Comparison of ENCODE assay signal across 19 cellular contexts in genomic region chr2:205273148-205273547, GRCh38.
"Had no signal": no experiment of that assay in that cellular context is flagged by ENCODE, and none has a peak within 500 bp of the region (broad histone marks: within the 10 kb centered on the region; RNA-seq: fewer than 3 reads in every experiment).

No MANE protein-coding gene starts in this region.

- H3K9me3 ChIP-seq: ovary, sigmoid colon, thoracic aorta, upper lobe of right lung had no signal

- H3K27ac ChIP-seq: dorsolateral prefrontal cortex, ovary, sigmoid colon, thoracic aorta, upper lobe of right lung had no signal

- H3K27ac Mint-ChIP-seq: activated CD4-positive, alpha-beta T cell treated with anti-CD3 and anti-CD28 coated beads, Interleukin-2, amount 10 ng/mL, durations not matched to agents 7 days and 5 days; activated CD8-positive, alpha-beta T cell treated with anti-CD3 and anti-CD28 coated beads, Interleukin-2, amount 10 ng/mL, durations not matched to agents 7 days and 5 days; activated naive CD4-positive, alpha-beta T cell treated with anti-CD3 and anti-CD28 coated beads for 36 hours; activated T-cell treated with anti-CD3 and anti-CD28 coated beads, Interleukin-2, amount 50 U/mL, for 24 hours; activated T-helper 2 cell treated with anti-CD3 and anti-CD28 coated beads, Interferon-gamma antibody, Interleukin-2, Interleukin-4, amounts not matched to agents 10 μg/mL and 5 μg/mL and 100 μg/mL, durations not matched to agents 14 hours and 24 hours and 36 hours; brain; naive B cell; stimulated activated naive B cell treated with anti-CD40 and anti-IgM and Interleukin-4, amounts not matched to agents 10 μg/mL and 1 μg/mL and 100 μg/mL, for 72 hours had no signal

- DNase-seq: activated CD4-positive, alpha-beta T cell treated with anti-CD3 and anti-CD28 coated beads, Interleukin-2, amount 10 ng/mL, durations not matched to agents 7 days and 5 days; activated CD8-positive, alpha-beta T cell treated with anti-CD3 and anti-CD28 coated beads, Interleukin-2, amount 10 ng/mL, durations not matched to agents 7 days and 5 days; activated naive CD4-positive, alpha-beta T cell treated with anti-CD3 and anti-CD28 coated beads for 36 hours; activated T-cell treated with anti-CD3 and anti-CD28 coated beads, Interleukin-2, amount 50 U/mL, for 24 hours; caudate nucleus; dorsolateral prefrontal cortex; erythroblast; foreskin melanocyte; glutamatergic neuron; left ventricle myocardium superior; naive B cell; ovary; sigmoid colon; stimulated activated CD4-positive, alpha-beta T cell treated with anti-CD3 and anti-CD28 coated beads, Interleukin-4, amount 100 ng/mL, for 4 hours; stimulated activated naive B cell treated with anti-CD40 and anti-IgM and Interleukin-4, amounts not matched to agents 10 μg/mL and 1 μg/mL and 100 μg/mL, for 72 hours; upper lobe of right lung had no signal

- H3K27me3 ChIP-seq: dorsolateral prefrontal cortex, ovary, sigmoid colon, upper lobe of right lung had no signal

- H3K36me3 ChIP-seq: ovary, sigmoid colon, thoracic aorta, upper lobe of right lung had no signal

- ATAC-seq: activated CD8-positive, alpha-beta T cell treated with anti-CD3 and anti-CD28 coated beads, Interleukin-2, amount 10 ng/mL, durations not matched to agents 7 days and 5 days; left ventricle myocardium superior; stimulated activated naive B cell treated with anti-CD40 and anti-IgM and Interleukin-4, amounts not matched to agents 10 μg/mL and 1 μg/mL and 100 μg/mL, for 72 hours; upper lobe of right lung had no signal

- H3K4me1 ChIP-seq: upper lobe of right lung had no signal

- H3K9me3 Mint-ChIP-seq: activated naive CD4-positive, alpha-beta T cell treated with anti-CD3 and anti-CD28 coated beads for 36 hours; activated T-cell treated with anti-CD3 and anti-CD28 coated beads, Interleukin-2, amount 50 U/mL, for 24 hours; activated T-helper 2 cell treated with anti-CD3 and anti-CD28 coated beads, Interferon-gamma antibody, Interleukin-2, Interleukin-4, amounts not matched to agents 10 μg/mL and 5 μg/mL and 100 μg/mL, durations not matched to agents 14 hours and 24 hours and 36 hours had no signal

- H3K4me3 ChIP-seq: dorsolateral prefrontal cortex, ovary, sigmoid colon, thoracic aorta, upper lobe of right lung had no signal

- H3K36me3 Mint-ChIP-seq: brain; naive B cell; stimulated activated naive B cell treated with anti-CD40 and anti-IgM and Interleukin-4, amounts not matched to agents 10 μg/mL and 1 μg/mL and 100 μg/mL, for 72 hours had no signal

- H3K4me1 Mint-ChIP-seq: activated CD4-positive, alpha-beta T cell treated with anti-CD3 and anti-CD28 coated beads, Interleukin-2, amount 10 ng/mL, durations not matched to agents 7 days and 5 days; naive B cell; stimulated activated naive B cell treated with anti-CD40 and anti-IgM and Interleukin-4, amounts not matched to agents 10 μg/mL and 1 μg/mL and 100 μg/mL, for 72 hours had no signal

- H3K4me3 Mint-ChIP-seq: activated CD4-positive, alpha-beta T cell treated with anti-CD3 and anti-CD28 coated beads, Interleukin-2, amount 10 ng/mL, durations not matched to agents 7 days and 5 days; activated CD8-positive, alpha-beta T cell treated with anti-CD3 and anti-CD28 coated beads, Interleukin-2, amount 10 ng/mL, durations not matched to agents 7 days and 5 days; activated naive CD4-positive, alpha-beta T cell treated with anti-CD3 and anti-CD28 coated beads for 36 hours; activated T-cell treated with anti-CD3 and anti-CD28 coated beads, Interleukin-2, amount 50 U/mL, for 24 hours; brain; naive B cell; stimulated activated naive B cell treated with anti-CD40 and anti-IgM and Interleukin-4, amounts not matched to agents 10 μg/mL and 1 μg/mL and 100 μg/mL, for 72 hours had no signal
